Comparison of ENCODE assay signal across 8 cellular contexts in genomic region chr6:33426590-33427563, GRCh38. TPM values are rescaled to one million over a fixed set of nuclear protein-coding genes. Genes with fewer than 3 reads are reported as not detected.
DNase-seq lines count a peak whose midpoint lies in the region; ATAC-seq and TF ChIP-seq lines count a peak whose summit lies in the region.

No MANE protein-coding gene starts in this region.

- no peaks in the 10 kb centered on the region for H3K36me3 ChIP-seq in CD8-positive, alpha-beta memory T cell (ENCODE audit: insufficient read depth, low read length)
- H3K36me3 ChIP-seq in brain microvascular endothelial cell (replicated peaks) (no peaks in the 10 kb centered on the region), urinary bladder (ENCODE audit: insufficient read depth) (no peaks in the 10 kb centered on the region)

- peaks cover 66 to 75% (median 74%) of the 10 kb centered on the region in 3 donors for H3K4me1 Mint-ChIP-seq in CD8-positive, alpha-beta memory T cell

- peak overlapping the region; percentile 97 to 100 (median 99) for H3K27ac Mint-ChIP-seq in CD8-positive, alpha-beta memory T cell

- CTCF ChIA-PET in CD8-positive, alpha-beta memory T cell (lab: Charles Lee), result interaction anchor here (0.6 to 3.5 kb wide), 10 partner anchors 14 to 216 kb away, joined by 3 to 14 read pairs (median 4); partner anchors contain the start of genes B3GALT4, RGL2, ZBTB22 and ZBTB9

- no peak for ATAC-seq in GM21619 (IDR thresholded peaks at IDR 0.05; ENCODE audit: unreplicated experiment)
- no peak for ATAC-seq in GM21786 (IDR thresholded peaks at IDR 0.05; ENCODE audit: unreplicated experiment)

- no peaks in the 10 kb centered on the region for H3K27me3 ChIP-seq in CD8-positive, alpha-beta memory T cell (ENCODE audit: insufficient read depth, low read length, poor library complexity, severe bottlenecking)
- H3K27me3 ChIP-seq in brain microvascular endothelial cell (replicated peaks), result no peaks in the 10 kb centered on the region

- WGBS in urinary bladder, result 10% methylated on average over 13 of the region's 13 CpGs

- POLR2A ChIA-PET in CD8-positive, alpha-beta memory T cell (lab: Charles Lee), result interaction anchor here (0.9 to 3.0 kb wide), 4 partner anchors 9 to 109 kb away, joined by 4 to 13 read pairs (median 4); partner anchors contain the start of genes CUTA, PHF1 and ZBTB22

- TF ChIP-seq CTCF in brain microvascular endothelial cell (IDR thresholded peaks at IDR 0.05; ENCODE audit: low read depth, low read length, missing control alignments), result no peak

- in situ Hi-C loops in brain microvascular endothelial cell (cut with HindIII; ENCODE audit: low pct_ligation_motif_present, low sequenced_read_pairs), result no loop called here

- H3K27me3 Mint-ChIP-seq in CD8-positive, alpha-beta memory T cell, result peaks cover 0 to 11% of the 10 kb centered on the region in 2 donors

- DNase-seq in CD8-positive, alpha-beta memory T cell, result peak; percentile 39 to 76 (median 59)
- peak; percentile 81 for DNase-seq in NAMALWA (ENCODE audit: low spot score)
- DNase-seq in brain microvascular endothelial cell, result no peak
- peak; percentile 49 for DNase-seq in medulla oblongata (ENCODE audit: extremely low spot score)
- DNase-seq in NCI-H1092 (lab: John Stamatoyannopoulos, UW), result no peak

- H3K9me3 ChIP-seq in CD8-positive, alpha-beta memory T cell (ENCODE audit: low read length), result no peaks in the 10 kb centered on the region

- peak overlapping the region; percentile 88 for H3K27ac ChIP-seq in CD8-positive, alpha-beta memory T cell (ENCODE audit: low read depth, low read length)
- H3K27ac ChIP-seq in brain microvascular endothelial cell (no peak overlapping the region), urinary bladder (ENCODE audit: low read depth) (peak overlapping the region; percentile 30)

- H3K4me3 Mint-ChIP-seq in CD8-positive, alpha-beta memory T cell, result peak overlapping the region; percentile 84 to 93 (median 91)

- no peaks in the 10 kb centered on the region for H3K9me3 Mint-ChIP-seq in CD8-positive, alpha-beta memory T cell

- peaks cover 58% of the 10 kb centered on the region for H3K4me1 ChIP-seq in CD8-positive, alpha-beta memory T cell (ENCODE audit: insufficient read depth, low read length)
- H3K4me1 ChIP-seq in urinary bladder (ENCODE audit: insufficient read depth), result peaks cover 3% of the 10 kb centered on the region

- H3K36me3 Mint-ChIP-seq in CD8-positive, alpha-beta memory T cell, result peaks cover 0 to 13% (median 0%) of the 10 kb centered on the region in 3 donors

- H3K4me3 ChIP-seq in CD8-positive, alpha-beta memory T cell (ENCODE audit: low read length), result peak overlapping the region; percentile 74
- peak overlapping the region; percentile 70 for H3K4me3 ChIP-seq in brain microvascular endothelial cell (ENCODE audit: low read depth, low read length)
- H3K4me3 ChIP-seq in urinary bladder (ENCODE audit: low read depth, low read length), result peak overlapping the region; percentile 74

RNA-seq across cellular contexts. Expression of gene SYNGAP1, which starts 7.0 kb away (rescaled TPM):
- total RNA-seq in CD8-positive, alpha-beta memory T cell, result 10 to 100 TPM; 22.6 to 24.9 TPM
- 1.0 TPM for polyA plus RNA-seq in CD8-positive, alpha-beta memory T cell
- 9.8 TPM for total RNA-seq in urinary bladder
- polyA plus RNA-seq in urinary bladder, result 19.6 TPM

RNA-seq across cellular contexts. Expression of gene CUTA, which starts 9.0 kb away (rescaled TPM):
- total RNA-seq in CD8-positive, alpha-beta memory T cell, result 100 to 1,000 TPM; 149 to 164 TPM
- polyA plus RNA-seq in CD8-positive, alpha-beta memory T cell, result 451 TPM
- total RNA-seq in urinary bladder, result 62.5 TPM
- polyA plus RNA-seq in urinary bladder, result 192 TPM

RNA-seq across cellular contexts. Expression of gene PHF1, which starts 16.1 kb away (rescaled TPM):
- total RNA-seq in CD8-positive, alpha-beta memory T cell, result 10 to 100 TPM; 38.5 to 43.3 TPM
- 76.5 TPM for polyA plus RNA-seq in CD8-positive, alpha-beta memory T cell
- 16.4 TPM for total RNA-seq in urinary bladder
- polyA plus RNA-seq in urinary bladder, result 79.4 TPM

RNA-seq across cellular contexts. Expression of gene ZBTB9, which starts 27.5 kb away (rescaled TPM):
- 10 to 100 TPM; 16.4 to 16.5 TPM for total RNA-seq in CD8-positive, alpha-beta memory T cell
- polyA plus RNA-seq in CD8-positive, alpha-beta memory T cell, result 9.1 TPM
- total RNA-seq in urinary bladder, result 7.8 TPM
- 5.0 TPM for polyA plus RNA-seq in urinary bladder

RNA-seq across cellular contexts. Expression of gene KIFC1, which starts 35.3 kb away (rescaled TPM):
- 10 to 100 TPM; 51.6 to 52.7 TPM for total RNA-seq in CD8-positive, alpha-beta memory T cell
- 0.39 TPM for polyA plus RNA-seq in CD8-positive, alpha-beta memory T cell
- 7.5 TPM for total RNA-seq in urinary bladder
- 1.2 TPM for polyA plus RNA-seq in urinary bladder

Comparison
In these comparisons a context has a peak if more than half of its experiments do, and no peak if none do; other contexts are left out.
1. DNase-seq: peak in CD8-positive, alpha-beta memory T cell (5 of 5), NAMALWA (single experiment) and medulla oblongata (single experiment); none in brain microvascular endothelial cell (single experiment) and NCI-H1092 (single experiment).
2. Peak in every context shown above with its lines, with median percentiles within 50 percentile points of each other: H3K4me3 ChIP-seq.